Comparison of ENCODE assay signal across 1 cellular context in the genomic region with DNA sequence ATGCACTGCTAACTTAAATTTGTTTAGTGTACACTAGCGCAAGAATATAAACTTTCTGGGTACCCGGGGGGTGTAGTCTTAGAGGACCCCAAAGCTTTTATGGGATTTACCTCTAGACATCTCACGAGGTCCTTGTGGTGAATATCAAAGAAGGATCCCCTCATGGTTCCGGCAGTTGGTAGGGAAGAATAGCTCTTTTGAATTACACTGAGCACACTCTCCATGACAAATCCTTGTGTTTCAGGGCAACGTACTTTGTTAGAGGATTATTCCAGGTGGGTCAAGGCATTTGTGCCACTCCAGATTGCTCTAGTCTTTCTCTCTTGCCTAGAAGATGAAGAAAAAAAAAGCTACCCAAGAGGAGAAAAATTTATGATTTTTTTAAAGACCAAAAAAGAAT.
TF ChIP-seq lines count a peak whose summit lies in the region.

No MANE protein-coding gene starts in this region.

TF ChIP-seq in H1, 55 proteins besides CTCF, POLR2A, EP300 and RAD21:
- no peak for TF ChIP-seq TAF1 (IDR thresholded peaks at IDR 0.05; ENCODE audit: low read depth, low read length)
- no peak for TF ChIP-seq TAF7 (optimal IDR thresholded peaks at IDR 0.05; ENCODE audit: borderline replicate concordance, low read depth, low read length)
- TF ChIP-seq ASH2L (IDR thresholded peaks at IDR 0.05; ENCODE audit: low read length) = no peak
- no peak for TF ChIP-seq CEBPB (IDR thresholded peaks at IDR 0.05; ENCODE audit: low read depth, low read length)
- peak; percentile 60; the same call in 1 of the 2 replicates for TF ChIP-seq POU5F1 (IDR thresholded peaks at IDR 0.05; ENCODE audit: low read depth, low read length)
- TF ChIP-seq EZH2 (IDR thresholded peaks at IDR 0.05; ENCODE audit: low read depth, low read length, severe bottlenecking) = no peak
- no peak for TF ChIP-seq HDAC6 (IDR thresholded peaks at IDR 0.05; ENCODE audit: low read depth, low read length)
